Comparison of ENCODE assay signal across 12 cellular contexts in the genomic region with DNA sequence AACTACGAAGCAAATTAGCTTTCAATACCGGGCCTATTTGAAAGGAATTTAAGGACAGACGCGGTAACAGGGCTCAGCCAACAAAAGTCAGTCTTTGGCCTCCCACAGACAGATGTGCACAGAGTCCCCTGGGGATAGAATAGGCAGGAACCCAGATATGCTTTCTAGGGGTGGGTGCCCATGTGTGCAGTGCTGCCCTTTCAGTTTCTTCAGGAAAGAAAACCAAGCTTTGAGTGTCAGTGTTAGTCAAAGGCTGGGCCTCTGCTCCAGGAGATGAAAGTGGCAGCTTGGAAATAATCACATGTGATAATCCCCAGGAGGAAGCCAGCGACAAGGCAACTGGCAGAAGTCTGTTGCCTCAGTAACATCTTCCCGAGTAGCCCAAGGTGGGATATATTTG. TPM values are rescaled to one million over a fixed set of nuclear protein-coding genes. Genes with fewer than 3 reads are reported as not detected.
DNase-seq lines count a peak whose midpoint lies in the region; ATAC-seq and TF ChIP-seq lines count a peak whose summit lies in the region.
"Had no signal": no experiment of that assay in that cellular context is flagged by ENCODE, and none has a peak within 500 bp of the region (broad histone marks: within the 10 kb centered on the region; RNA-seq: fewer than 3 reads in every experiment).

No MANE protein-coding gene starts in this region.

- H3K36me3 Mint-ChIP-seq in brain, result no peaks in the 10 kb centered on the region

- no peak for TF ChIP-seq EP300 in upper lobe of left lung (IDR thresholded peaks at IDR 0.05)

- WGBS in upper lobe of left lung, 2 donors, result 73 to 83% methylated on average over 6 of the region's 6 CpGs

- TF ChIP-seq POLR2A in upper lobe of left lung (IDR thresholded peaks at IDR 0.05), result no peak

- DNase-seq in DND-41 (peak; percentile 47), upper lobe of left lung (no peak), NCI-H345 treated with DMSO at 0.1 percent for 48 hours (lab: John Stamatoyannopoulos, UW; ENCODE audit: unreplicated experiment) (no peak)
- DNase-seq in NK-92 treated with Interleukin-12 subunit alpha and Interleukin-12 subunit beta, amount 100 ng/mL, for 24 hours (lab: John Stamatoyannopoulos, UW), result no peak
- DNase-seq: activated CD4-positive, alpha-beta T cell treated with anti-CD3 and anti-CD28 coated beads for 4 hours; Calu3; NCI-H774; stimulated activated naive CD8-positive, alpha-beta T cell treated with anti-CD3 and anti-CD28 coated beads, Interleukin-15, amount 100 ng/mL, for 72 hours had no signal

- H3K4me1 Mint-ChIP-seq in brain, result peaks cover 21% of the 10 kb centered on the region
- H3K4me1 Mint-ChIP-seq: stimulated activated naive CD8-positive, alpha-beta T cell treated with anti-CD3 and anti-CD28 coated beads, Interleukin-15, amount 100 ng/mL, for 72 hours had no signal

- H3K27me3 ChIP-seq in DND-41 (ENCODE audit: insufficient read depth, low read length, poor library complexity), result no peaks in the 10 kb centered on the region
- H3K27me3 ChIP-seq in upper lobe of left lung, result no peaks in the 10 kb centered on the region

- peak overlapping the region in 4 of 5 experiments; percentile 8 to 89 (median 68) for H3K27ac Mint-ChIP-seq in brain
- H3K27ac Mint-ChIP-seq: stimulated activated naive CD8-positive, alpha-beta T cell treated with anti-CD3 and anti-CD28 coated beads, Interleukin-15, amount 100 ng/mL, for 72 hours had no signal

- H2AFZ ChIP-seq in DND-41 (ENCODE audit: low read depth, low read length), result no peak overlapping the region

- H3K79me2 ChIP-seq in DND-41 (ENCODE audit: insufficient read depth, low read length), result no peaks in the 10 kb centered on the region

- H3K9me3 Mint-ChIP-seq in brain, result peaks cover 0 to 2% (median 0%) of the 10 kb centered on the region in 5 experiments
- H3K9me3 Mint-ChIP-seq: stimulated activated naive CD8-positive, alpha-beta T cell treated with anti-CD3 and anti-CD28 coated beads, Interleukin-15, amount 100 ng/mL, for 72 hours had no signal

- H3K4me2 ChIP-seq in DND-41 (ENCODE audit: insufficient read depth, low read length), result no peak overlapping the region

- H3K9ac ChIP-seq in DND-41 (ENCODE audit: low read depth, low read length), result no peak overlapping the region

- TF ChIP-seq CTCF in DND-41 (IDR thresholded peaks at IDR 0.05; ENCODE audit: borderline replicate concordance, extremely low read depth, low read length, poor library complexity, severe bottlenecking) (no peak), brain (conservative IDR thresholded peaks at IDR 0.05) (no peak), upper lobe of left lung (IDR thresholded peaks at IDR 0.05) (no peak)

- ATAC-seq in DND-41 (ENCODE audit: insufficient read depth, low read depth) (peak; percentile 92), GM19452 (IDR thresholded peaks at IDR 0.05; ENCODE audit: unreplicated experiment) (peak; percentile 86), HG03095 (IDR thresholded peaks at IDR 0.05; ENCODE audit: unreplicated experiment) (peak; percentile 86), upper lobe of left lung (ENCODE audit: low FRiP score in 2 of 2) (no peak), SK-N-SH treated with all-trans-retinoic acid at 6 μM for 48 hours (no peak)
- ATAC-seq: stimulated activated naive CD8-positive, alpha-beta T cell treated with anti-CD3 and anti-CD28 coated beads, Interleukin-15, amount 100 ng/mL, for 72 hours had no signal

- H3K36me3 ChIP-seq in DND-41 (ENCODE audit: insufficient read depth, low read length), result no peaks in the 10 kb centered on the region
- H3K36me3 ChIP-seq in upper lobe of left lung, result no peaks in the 10 kb centered on the region

- H3K4me3 ChIP-seq in DND-41 (ENCODE audit: low read depth in 1 of 2, low read length in 2 of 2), result no peak overlapping the region
- H3K4me3 ChIP-seq in upper lobe of left lung, result no peak overlapping the region

- H3K9me3 ChIP-seq in DND-41 (ENCODE audit: insufficient read depth, low read length, severe bottlenecking), result no peaks in the 10 kb centered on the region
- H3K9me3 ChIP-seq in upper lobe of left lung, result no peaks in the 10 kb centered on the region

- peak overlapping the region in 4 of 5 experiments; percentile 12 to 49 (median 32) for H3K4me3 Mint-ChIP-seq in brain
- H3K4me3 Mint-ChIP-seq: stimulated activated naive CD8-positive, alpha-beta T cell treated with anti-CD3 and anti-CD28 coated beads, Interleukin-15, amount 100 ng/mL, for 72 hours had no signal

- no peaks in the 10 kb centered on the region for H3K27me3 Mint-ChIP-seq in brain
- H3K27me3 Mint-ChIP-seq: stimulated activated naive CD8-positive, alpha-beta T cell treated with anti-CD3 and anti-CD28 coated beads, Interleukin-15, amount 100 ng/mL, for 72 hours had no signal

- no peak overlapping the region for H3K27ac ChIP-seq in DND-41 (ENCODE audit: low read length)
- H3K27ac ChIP-seq in upper lobe of left lung, result no peak overlapping the region

- H3K4me1 ChIP-seq in DND-41 (ENCODE audit: insufficient read depth, low read length), result no peaks in the 10 kb centered on the region
- no peaks in the 10 kb centered on the region for H3K4me1 ChIP-seq in upper lobe of left lung

- H4K20me1 ChIP-seq in DND-41 (ENCODE audit: insufficient read depth, low read length), result no peaks in the 10 kb centered on the region

TF ChIP-seq in SK-N-SH treated with all-trans-retinoic acid at 6 μM for 48 hours, 23 proteins besides CTCF, POLR2A, EP300 and RAD21:
- TF ChIP-seq OSR1 (CRISPR knock-in tag; IDR thresholded peaks at IDR 0.05), result no peak
- TF ChIP-seq CSDC2 (CRISPR knock-in tag; IDR thresholded peaks at IDR 0.05), result no peak
- no peak for TF ChIP-seq ESRRG (CRISPR knock-in tag; IDR thresholded peaks at IDR 0.05)
- TF ChIP-seq ARNTL (CRISPR knock-in tag; IDR thresholded peaks at IDR 0.05; ENCODE audit: borderline replicate concordance, low read depth), result no peak
- no peak for TF ChIP-seq TCF4 (CRISPR knock-in tag; IDR thresholded peaks at IDR 0.05; ENCODE audit: borderline replicate concordance)
- no peak for TF ChIP-seq BACH2 (CRISPR knock-in tag; IDR thresholded peaks at IDR 0.05; ENCODE audit: borderline replicate concordance)
- no peak for TF ChIP-seq PPARA (CRISPR knock-in tag; IDR thresholded peaks at IDR 0.05; ENCODE audit: borderline replicate concordance)
- TF ChIP-seq TOX (CRISPR knock-in tag; IDR thresholded peaks at IDR 0.05; ENCODE audit: borderline replicate concordance), result no peak
- TF ChIP-seq, protein P1, sequence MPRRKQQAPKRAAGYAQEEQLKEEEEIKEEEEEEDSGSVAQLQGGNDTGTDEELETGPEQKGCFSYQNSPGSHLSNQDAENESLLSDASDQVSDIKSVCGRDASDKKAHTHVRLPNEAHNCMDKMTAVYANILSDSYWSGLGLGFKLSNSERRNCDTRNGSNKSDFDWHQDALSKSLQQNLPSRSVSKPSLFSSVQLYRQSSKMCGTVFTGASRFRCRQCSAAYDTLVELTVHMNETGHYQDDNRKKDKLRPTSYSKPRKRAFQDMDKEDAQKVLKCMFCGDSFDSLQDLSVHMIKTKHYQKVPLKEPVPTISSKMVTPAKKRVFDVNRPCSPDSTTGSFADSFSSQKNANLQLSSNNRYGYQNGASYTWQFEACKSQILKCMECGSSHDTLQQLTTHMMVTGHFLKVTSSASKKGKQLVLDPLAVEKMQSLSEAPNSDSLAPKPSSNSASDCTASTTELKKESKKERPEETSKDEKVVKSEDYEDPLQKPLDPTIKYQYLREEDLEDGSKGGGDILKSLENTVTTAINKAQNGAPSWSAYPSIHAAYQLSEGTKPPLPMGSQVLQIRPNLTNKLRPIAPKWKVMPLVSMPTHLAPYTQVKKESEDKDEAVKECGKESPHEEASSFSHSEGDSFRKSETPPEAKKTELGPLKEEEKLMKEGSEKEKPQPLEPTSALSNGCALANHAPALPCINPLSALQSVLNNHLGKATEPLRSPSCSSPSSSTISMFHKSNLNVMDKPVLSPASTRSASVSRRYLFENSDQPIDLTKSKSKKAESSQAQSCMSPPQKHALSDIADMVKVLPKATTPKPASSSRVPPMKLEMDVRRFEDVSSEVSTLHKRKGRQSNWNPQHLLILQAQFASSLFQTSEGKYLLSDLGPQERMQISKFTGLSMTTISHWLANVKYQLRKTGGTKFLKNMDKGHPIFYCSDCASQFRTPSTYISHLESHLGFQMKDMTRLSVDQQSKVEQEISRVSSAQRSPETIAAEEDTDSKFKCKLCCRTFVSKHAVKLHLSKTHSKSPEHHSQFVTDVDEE (CRISPR knock-in tag; IDR thresholded peaks at IDR 0.05), result no peak
- no peak for TF ChIP-seq ZNF565 (CRISPR knock-in tag; conservative IDR thresholded peaks at IDR 0.05; ENCODE audit: low read depth)

RNA-seq across cellular contexts. Expression of a gene that starts 43.8 kb away (rescaled TPM):
- polyA plus RNA-seq in brain (ENCODE audit: insufficient read depth, low read depth, low replicate concordance), result 16.1 TPM
- total RNA-seq in upper lobe of left lung, result 10 to 100 TPM in 5 of 6 donors, 1 to 10 TPM in 1; 9.7 to 19.0 (median 14.7) TPM

Comparison
In these comparisons a context has a peak if more than half of its experiments do, and no peak if none do; other contexts are left out.
1. ATAC-seq: peak in DND-41 (single experiment), GM19452 (single experiment) and HG03095 (single experiment); none in upper lobe of left lung (0 of 2) and SK-N-SH treated with all-trans-retinoic acid at 6 μM for 48 hours (single experiment).